Comparison of ENCODE assay signal across 1 cellular context in genomic region chr6:109475625-109476024, GRCh38.
TF ChIP-seq lines count a peak whose summit lies in the region.

No MANE protein-coding gene starts in this region.

TF ChIP-seq in GM12878, 131 proteins besides CTCF, POLR2A, EP300 and RAD21:
- no peak for TF ChIP-seq CHD1 (IDR thresholded peaks at IDR 0.05; ENCODE audit: low read depth, low read length)
- no peak for TF ChIP-seq PAX8 (IDR thresholded peaks at IDR 0.05)
- TF ChIP-seq JUND (IDR thresholded peaks at IDR 0.05; ENCODE audit: low read depth, low read length), result no peak
- no peak for TF ChIP-seq SRF (IDR thresholded peaks at IDR 0.05; ENCODE audit: low read depth in 2 of 2, low read length in 2 of 2)
